ENCODE assay signal across 15 cellular contexts in the genomic region with DNA sequence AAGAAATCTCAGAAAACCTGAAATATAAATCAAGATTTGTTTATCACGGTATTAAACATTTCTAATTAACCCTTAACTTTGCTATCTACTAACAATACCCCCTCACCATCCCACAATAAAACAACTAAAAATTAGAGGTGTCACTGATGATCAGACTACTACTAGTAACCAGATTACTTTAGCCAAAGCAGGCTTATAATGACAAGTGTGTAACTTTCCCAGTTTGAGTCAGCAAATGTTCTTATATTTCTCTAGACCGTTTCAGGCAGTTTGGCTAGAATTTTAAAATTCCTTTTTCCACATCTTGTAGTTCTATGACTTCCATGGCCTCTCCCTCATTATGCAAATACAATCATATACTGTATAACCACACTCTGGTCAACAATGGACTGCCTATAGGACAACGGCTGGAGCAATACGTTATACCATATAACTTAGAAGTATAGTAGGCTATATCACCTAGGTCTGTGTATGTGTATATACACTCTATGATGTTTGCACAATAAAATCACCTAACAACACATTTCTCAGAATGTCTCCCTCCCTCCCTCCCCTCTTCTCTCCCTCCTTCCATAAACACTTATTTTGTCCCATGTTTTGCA.
DNase-seq lines count a peak whose midpoint lies in the region; ATAC-seq, FAIRE-seq and TF ChIP-seq lines count a peak whose summit lies in the region.
"Had no signal": no experiment of that assay in that cellular context is flagged by ENCODE, and none has a peak within 500 bp of the region (broad histone marks: within the 10 kb centered on the region; RNA-seq: fewer than 3 reads in every experiment).

No MANE protein-coding gene starts in this region.

- no peak for TF ChIP-seq POLR2A in GM12878 (IDR thresholded peaks at IDR 0.05; ENCODE audit: low read depth, low read length)

- no peaks in the 10 kb centered on the region for H3K9me3 ChIP-seq in SK-N-SH
- no peaks in the 10 kb centered on the region for H3K9me3 ChIP-seq in GM12878 (replicated peaks; ENCODE audit: control insufficient read depth, insufficient read depth, low read length)
- no peaks in the 10 kb centered on the region for H3K9me3 ChIP-seq in HAP-1
- H3K9me3 ChIP-seq: BLaER1 treated with 17β-estradiol and CSF1 and Interleukin-3, amounts not matched to agents 10 nM and 100 nM had no signal

- no peak for DNase-seq in SK-N-SH
- no peak for DNase-seq in GM12878 (ENCODE audit: low read depth, low spot score)
- no peak for DNase-seq in HAP-1 (ENCODE audit: low spot score in 2 of 2)
- DNase-seq in natural killer cell treated with Interleukin-12 subunit alpha and Interleukin-12 subunit beta and Interleukin-15 and Interleukin-18, amount 100 ng/mL, for 72 hours (ENCODE audit: low spot score) = no peak
- DNase-seq: 8988T; ACHN; CD4-positive, CD25-positive, alpha-beta regulatory T cell; DMS53; GF-D8; GM23248 had no signal

- H3K4me3 Mint-ChIP-seq in nephron = no peak overlapping the region
- H3K4me3 Mint-ChIP-seq in natural killer cell treated with Interleukin-12 subunit alpha and Interleukin-12 subunit beta and Interleukin-15 and Interleukin-18, amount 100 ng/mL, for 72 hours = no peak overlapping the region
- H3K4me3 Mint-ChIP-seq: CD4-positive, CD25-positive, alpha-beta regulatory T cell had no signal

- H3K4me1 Mint-ChIP-seq in nephron = peaks cover 38% of the 10 kb centered on the region
- no peaks in the 10 kb centered on the region for H3K4me1 Mint-ChIP-seq in natural killer cell treated with Interleukin-12 subunit alpha and Interleukin-12 subunit beta and Interleukin-15 and Interleukin-18, amount 100 ng/mL, for 72 hours (ENCODE audit: low read depth in 2 of 2)
- H3K4me1 Mint-ChIP-seq: CD4-positive, CD25-positive, alpha-beta regulatory T cell had no signal

- intact Hi-C loops in GM12878 (cut with micrococcal nuclease; ENCODE audit: unreplicated experiment) = no loop called here

- RAD21 ChIA-PET in GM12878 (lab: Charles Lee; ENCODE audit: unreplicated experiment) = no interaction called here

- H4K20me1 ChIP-seq in SK-N-SH (ENCODE audit: insufficient read depth) (no peaks in the 10 kb centered on the region), GM12878 (ENCODE audit: control insufficient read depth, insufficient read depth) (no peaks in the 10 kb centered on the region; the same call in 1 of the 2 replicates)
- H4K20me1 ChIP-seq: BLaER1 treated with 17β-estradiol and CSF1 and Interleukin-3, amounts not matched to agents 10 nM and 100 nM had no signal

- H3K9me3 Mint-ChIP-seq in nephron = no peaks in the 10 kb centered on the region
- H3K9me3 Mint-ChIP-seq in natural killer cell treated with Interleukin-12 subunit alpha and Interleukin-12 subunit beta and Interleukin-15 and Interleukin-18, amount 100 ng/mL, for 72 hours = no peaks in the 10 kb centered on the region
- H3K9me3 Mint-ChIP-seq: CD4-positive, CD25-positive, alpha-beta regulatory T cell had no signal

- TF ChIP-seq RAD21 in SK-N-SH (IDR thresholded peaks at IDR 0.05; ENCODE audit: low read length) (no peak), GM12878 (IDR thresholded peaks at IDR 0.05; ENCODE audit: insufficient read depth, low read depth, low read length) (no peak)

- H3K36me3 ChIP-seq in SK-N-SH (replicated peaks in 1 of 2; ENCODE audit: control insufficient read depth in 1 of 2, insufficient read depth in 2 of 2, low read length in 1 of 2) (peaks cover 0 to 12% of the 10 kb centered on the region in 2 experiments), GM12878 (ENCODE audit: control insufficient read depth in 2 of 2, insufficient read depth in 2 of 2, low read length in 1 of 2) (peaks cover 0 to 10% of the 10 kb centered on the region in 2 experiments; a peak in 1 of 4 replicates), HAP-1 (replicated peaks) (no peaks in the 10 kb centered on the region)

- POLR2A ChIA-PET in SK-N-SH (lab: Yijun Ruan, JAX) (no interaction called here), GM12878 (lab: Charles Lee) (no interaction called here)

- H3K4me1 ChIP-seq in SK-N-SH (ENCODE audit: control insufficient read depth in 1 of 2, insufficient read depth in 2 of 2, low read depth in 1 of 2, low read length in 1 of 2) = peaks cover 3 to 23% of the 10 kb centered on the region in 2 experiments; a peak in 3 of 4 replicates
- no peaks in the 10 kb centered on the region for H3K4me1 ChIP-seq in GM12878 (ENCODE audit: control insufficient read depth, insufficient read depth, low read length)
- H3K4me1 ChIP-seq in HAP-1 = peaks cover 22% of the 10 kb centered on the region
- H3K4me1 ChIP-seq: BLaER1 treated with 17β-estradiol and CSF1 and Interleukin-3, amounts not matched to agents 10 nM and 100 nM had no signal

- no peak for FAIRE-seq in GM12878 (lab: Jason Lieb, UNC)
- FAIRE-seq: H54 had no signal

- WGBS in SK-N-SH (ENCODE audit: low lambda C conversion rate) = 80% methylated on average over 4 of the region's 4 CpGs
- 74% methylated on average over 4 of the region's 4 CpGs for WGBS in GM12878 (ENCODE audit: insufficient coverage, insufficient replicate concordance, low lambda C conversion rate, missing lambda C conversion rate)

- CTCF ChIA-PET in SK-N-SH (lab: Yijun Ruan, JAX) = no interaction called here
- CTCF ChIA-PET in GM12878 (lab: Yijun Ruan, JAX) = no interaction called here

- H2AFZ ChIP-seq in SK-N-SH (ENCODE audit: low read depth) = no peak overlapping the region
- H2AFZ ChIP-seq in GM12878 (ENCODE audit: control insufficient read depth, low read depth, low read length) = no peak overlapping the region
- H2AFZ ChIP-seq: GM23248 had no signal

- peak overlapping the region; percentile 17 to 65 (median 60) for H3K27ac Mint-ChIP-seq in nephron
- H3K27ac Mint-ChIP-seq in natural killer cell treated with Interleukin-12 subunit alpha and Interleukin-12 subunit beta and Interleukin-15 and Interleukin-18, amount 100 ng/mL, for 72 hours = no peak overlapping the region

- no TSS peak for BruUV-seq in GM12878 (replicated peaks; lab: Mats Ljungman, UMichigan)

- H3F3A ChIP-seq in SK-N-SH (replicated peaks; ENCODE audit: insufficient read depth) = peaks cover 24% of the 10 kb centered on the region

- H3K27me3 ChIP-seq in SK-N-SH (ENCODE audit: insufficient read depth) = no peaks in the 10 kb centered on the region
- H3K27me3 ChIP-seq in GM12878 (replicated peaks in 1 of 2; ENCODE audit: control insufficient read depth in 2 of 2, insufficient read depth in 2 of 2, low read length in 1 of 2) = no peaks in the 10 kb centered on the region
- no peaks in the 10 kb centered on the region for H3K27me3 ChIP-seq in HAP-1 (ENCODE audit: low read depth)
- H3K27me3 ChIP-seq: BLaER1 treated with 17β-estradiol and CSF1 and Interleukin-3, amounts not matched to agents 10 nM and 100 nM had no signal

- TF ChIP-seq CTCF in SK-N-SH (IDR thresholded peaks at IDR 0.05) (no peak), GM12878 (IDR thresholded peaks at IDR 0.05 in 2 of 3, conservative IDR thresholded peaks at IDR 0.05 in 1 of 3; ENCODE audit: control insufficient read depth in 2 of 3, extremely low read depth in 1 of 3, insufficient read depth in 1 of 3, low read depth in 3 of 3, low read length in 3 of 3) (no peak), nephron (IDR thresholded peaks at IDR 0.05; ENCODE audit: unreplicated experiment in 3 of 3) (no peak)

- H3K4me3 ChIP-seq in SK-N-SH (ENCODE audit: low read depth in 2 of 2, low read length in 1 of 2) (no peak overlapping the region), GM12878 (no peak overlapping the region), HAP-1 (no peak overlapping the region)
- H3K4me3 ChIP-seq: BLaER1 treated with 17β-estradiol and CSF1 and Interleukin-3, amounts not matched to agents 10 nM and 100 nM; GM23248 had no signal

- no peaks in the 10 kb centered on the region for H3K27me3 Mint-ChIP-seq in nephron (ENCODE audit: low read depth)
- H3K27me3 Mint-ChIP-seq in natural killer cell treated with Interleukin-12 subunit alpha and Interleukin-12 subunit beta and Interleukin-15 and Interleukin-18, amount 100 ng/mL, for 72 hours = peaks cover 2 to 16% of the 10 kb centered on the region in 2 donors

- no peaks in the 10 kb centered on the region for H3K9me2 ChIP-seq in SK-N-SH

- H3K4me2 ChIP-seq in SK-N-SH (no peak overlapping the region), GM12878 (ENCODE audit: control insufficient read depth, insufficient read depth) (no peak overlapping the region)
- H3K4me2 ChIP-seq: BLaER1 treated with 17β-estradiol and CSF1 and Interleukin-3, amounts not matched to agents 10 nM and 100 nM had no signal

- H3K9ac ChIP-seq in SK-N-SH (no peak overlapping the region), GM12878 (ENCODE audit: control insufficient read depth, insufficient read depth, low read length) (no peak overlapping the region)
- H3K9ac ChIP-seq: BLaER1 treated with 17β-estradiol and CSF1 and Interleukin-3, amounts not matched to agents 10 nM and 100 nM; GM23248 had no signal

- in situ Hi-C loops in GM12878 (cut with MboI) = no loop called here
- in situ Hi-C loops in HAP-1 (cut with MboI; ENCODE audit: low sequenced_read_pairs) = no loop called here

- peaks cover 13% of the 10 kb centered on the region for H3K36me3 Mint-ChIP-seq in nephron (ENCODE audit: low read depth)
- H3K36me3 Mint-ChIP-seq in natural killer cell treated with Interleukin-12 subunit alpha and Interleukin-12 subunit beta and Interleukin-15 and Interleukin-18, amount 100 ng/mL, for 72 hours = no peaks in the 10 kb centered on the region
- H3K36me3 Mint-ChIP-seq: CD4-positive, CD25-positive, alpha-beta regulatory T cell had no signal

- SMC1A ChIA-PET in GM12878 (lab: Charles Lee; ENCODE audit: uncharacterized antibody, unreplicated experiment) = no interaction called here

- no peak; the same call in 2 of the 3 replicates for ATAC-seq in SK-N-SH treated with all-trans-retinoic acid at 6 μM for 48 hours
- ATAC-seq in GM12878 = no peak
- no peak for ATAC-seq in HG03342 (IDR thresholded peaks at IDR 0.05; ENCODE audit: unreplicated experiment)
- ATAC-seq in natural killer cell treated with Interleukin-12 subunit alpha and Interleukin-12 subunit beta and Interleukin-15 and Interleukin-18, amount 100 ng/mL, for 72 hours = no peak

- H3K27ac ChIP-seq in SK-N-SH (ENCODE audit: low read depth in 2 of 2, low read length in 1 of 2) = peak overlapping the region; percentile 45 to 70; a peak in 2 of 4 replicates
- no peak overlapping the region for H3K27ac ChIP-seq in GM12878 (ENCODE audit: control insufficient read depth, insufficient read depth)
- H3K27ac ChIP-seq: BLaER1 treated with 17β-estradiol and CSF1 and Interleukin-3, amounts not matched to agents 10 nM and 100 nM; GM23248 had no signal

- TF ChIP-seq EP300 in SK-N-SH (IDR thresholded peaks at IDR 0.05; ENCODE audit: borderline replicate concordance in 1 of 2, low read depth in 1 of 2, low read length in 1 of 2) (no peak), GM12878 (IDR thresholded peaks at IDR 0.05; ENCODE audit: borderline replicate concordance in 1 of 2, control insufficient read depth in 1 of 2, low read depth in 2 of 2, low read length in 2 of 2) (no peak)

- H3K79me2 ChIP-seq in SK-N-SH (ENCODE audit: insufficient read depth) = no peaks in the 10 kb centered on the region; the same call in 1 of the 2 replicates
- no peaks in the 10 kb centered on the region; the same call in none of the 2 replicates for H3K79me2 ChIP-seq in GM12878 (ENCODE audit: control insufficient read depth, insufficient read depth, low read length)

TF ChIP-seq in SK-N-SH, 30 proteins besides CTCF, POLR2A, EP300 and RAD21 (continues in another document):
- TF ChIP-seq RFX5 (IDR thresholded peaks at IDR 0.05; ENCODE audit: low read length) = no peak

TF ChIP-seq in GM12878, 131 proteins besides CTCF, POLR2A, EP300 and RAD21 (continues in another document):
- TF ChIP-seq JUNB (IDR thresholded peaks at IDR 0.05) = peak; percentile 54

Comparison
In these comparisons a context has a peak if more than half of its experiments do, and no peak if none do; other contexts are left out.
1. H3K27ac Mint-ChIP-seq: peak in nephron (3 of 3); none in natural killer cell treated with Interleukin-12 subunit alpha and Interleukin-12 subunit beta and Interleukin-15 and Interleukin-18, amount 100 ng/mL, for 72 hours (0 of 2).